In genomic region chr19:44260343-44260681, GRCh38 we compare ENCODE assay signal across 8 cellular contexts. TPM values are rescaled to one million over a fixed set of nuclear protein-coding genes. Genes with fewer than 3 reads are reported as not detected.
DNase-seq lines count a peak whose midpoint lies in the region; ATAC-seq and TF ChIP-seq lines count a peak whose summit lies in the region.

No MANE protein-coding gene starts in this region.

- H3K27me3 ChIP-seq in NT2/D1 (ENCODE audit: insufficient read depth, insufficient read length): no peaks in the 10 kb centered on the region
- no peaks in the 10 kb centered on the region for H3K27me3 ChIP-seq in neuron (ENCODE audit: insufficient read depth, low read length)
- H3K27me3 ChIP-seq in HAP-1 (ENCODE audit: low read depth): no peaks in the 10 kb centered on the region

- H3K27ac Mint-ChIP-seq in Calu3 (ENCODE audit: unreplicated experiment): peak overlapping the region; percentile 73

- peak overlapping the region; percentile 76 for H3K4me3 Mint-ChIP-seq in Calu3 (ENCODE audit: low read depth, unreplicated experiment)

- H3K9ac ChIP-seq in NT2/D1 (ENCODE audit: insufficient read length, low read depth): peak overlapping the region; percentile 57

- H3K4me1 Mint-ChIP-seq in Calu3 (ENCODE audit: low read depth, unreplicated experiment): peaks cover 12% of the 10 kb centered on the region

- H3K4me3 ChIP-seq in NT2/D1 (ENCODE audit: insufficient read length, low read depth) (peak overlapping the region; percentile 58), neuron (ENCODE audit: low read length) (peak overlapping the region; percentile 39), HAP-1 (no peak overlapping the region)

- H3K36me3 ChIP-seq in NT2/D1 (ENCODE audit: insufficient read depth, insufficient read length, low read length) (no peaks in the 10 kb centered on the region), neuron (ENCODE audit: insufficient read depth, low read length) (no peaks in the 10 kb centered on the region), HAP-1 (replicated peaks) (no peaks in the 10 kb centered on the region)

- no peak for TF ChIP-seq CTCF in Calu3 (IDR thresholded peaks at IDR 0.05; ENCODE audit: unreplicated experiment)

- CTCF ChIA-PET in Calu3 (lab: Charles Lee): interaction anchor here (0.7 to 1.4 kb wide), 2 partner anchors 32 to 95 kb away, joined by 3 to 7 read pairs; partner anchors contain the start of gene ZNF226

- H3K9me3 Mint-ChIP-seq in Calu3 (ENCODE audit: low read depth, unreplicated experiment): peaks cover 3% of the 10 kb centered on the region

- DNase-seq in Calu3: peak; percentile 17
- DNase-seq in NT2/D1 (ENCODE audit: low read depth, low spot score): no peak
- no peak for DNase-seq in stimulated activated naive CD4-positive, alpha-beta T cell (lab: John Stamatoyannopoulos, UW)
- no peak for DNase-seq in stimulated activated CD4-positive, alpha-beta T cell treated with anti-CD3 and anti-CD28 coated beads, Interleukin-4, amount 100 ng/mL, for 4 hours
- no peak for DNase-seq in HAP-1 (ENCODE audit: low spot score in 2 of 2)

- peaks cover 18% of the 10 kb centered on the region for H3K36me3 Mint-ChIP-seq in Calu3 (ENCODE audit: insufficient read depth, unreplicated experiment)

- H2AFZ ChIP-seq in neuron (ENCODE audit: low read depth, low read length): no peak overlapping the region

- H3K4me1 ChIP-seq in NT2/D1 (ENCODE audit: insufficient read depth, insufficient read length) (no peaks in the 10 kb centered on the region), neuron (ENCODE audit: insufficient read depth, low read length) (no peaks in the 10 kb centered on the region), HAP-1 (no peaks in the 10 kb centered on the region)

- H3K27me3 Mint-ChIP-seq in Calu3 (ENCODE audit: unreplicated experiment): no peaks in the 10 kb centered on the region

- no TSS peak for BruUV-seq in Calu3 (replicated peaks; lab: Mats Ljungman, UMichigan)

- H3K9me3 ChIP-seq in NT2/D1 (ENCODE audit: insufficient read depth, low read length) (no peaks in the 10 kb centered on the region), neuron (ENCODE audit: low read length) (peaks cover 6% of the 10 kb centered on the region), HAP-1 (0 out of 2 replicates have a peak, but pooled peaks cover 5% of the 10 kb centered on the region)

- in situ Hi-C loops in HAP-1 (cut with MboI; ENCODE audit: low sequenced_read_pairs): no loop called here

- intact Hi-C loops in Calu3 (cut with micrococcal nuclease; ENCODE audit: unreplicated experiment): no loop called here

- ATAC-seq in esophagus mucosa (peak; percentile 24), HG03354 (IDR thresholded peaks at IDR 0.05; ENCODE audit: poor library complexity, severe bottlenecking, unreplicated experiment) (no peak)

RNA-seq across cellular contexts. Expression of gene ZNF233, which starts 0.6 kb away (rescaled TPM):
- total RNA-seq in Calu3 (2022): 3.9 and 4.8 TPM in 2 replicates
- not detected for total RNA-seq in esophagus mucosa

RNA-seq across cellular contexts. Expression of gene ZNF235, which starts 44.5 kb away (rescaled TPM):
- total RNA-seq in Calu3 (2022) (8.1 and 8.5 TPM in 2 replicates), esophagus mucosa (2.5 TPM)

RNA-seq across cellular contexts. Expression of gene ZNF227, which starts 48.0 kb away (rescaled TPM):
- total RNA-seq in Calu3 (2022) (27.4 and 29.4 TPM in 2 replicates), esophagus mucosa (6.1 TPM)
